Comparison of ENCODE assay signal across 24 cellular contexts in genomic region chr1:24620678-24621077, GRCh38.
"Had no signal": no experiment of that assay in that cellular context is flagged by ENCODE, and none has a peak within 500 bp of the region (broad histone marks: within the 10 kb centered on the region; RNA-seq: fewer than 3 reads in every experiment).

No MANE protein-coding gene starts in this region.

- H3K4me1 Mint-ChIP-seq: IgD-negative memory B cell had no signal

- H3K4me3 Mint-ChIP-seq: IgD-negative memory B cell had no signal

- H3K9me3 Mint-ChIP-seq: IgD-negative memory B cell had no signal

- H3K4me3 ChIP-seq: MG63, SJSA1, SK-N-MC had no signal

- H3K36me3 ChIP-seq: MG63, SJSA1 had no signal

- H3K36me3 Mint-ChIP-seq: IgD-negative memory B cell had no signal

- H3K9me3 ChIP-seq: MG63, SJSA1 had no signal

- H3K27ac Mint-ChIP-seq: IgD-negative memory B cell had no signal

- H3K27ac ChIP-seq: HL-60, SJSA1, SK-N-MC had no signal

- H3K27me3 ChIP-seq: SJSA1 had no signal

- DNase-seq: KBM-7, MG63, MV-4-11, NCI-H1048, NCI-H1105 treated with DMSO at 0.1 percent for 48 hours, NCI-H1417 treated with DMSO at 0.1 percent for 48 hours, NCI-H146, NCI-H1694 treated with DMSO at 0.1 percent for 48 hours, NCI-H1930, NCI-H2081, NCI-H2107, NCI-H226, NCI-H446, NCI-H510A, NCI-H524 treated with DMSO at 0.1 percent for 48 hours, NCI-H69, NCI-H774, Right ventricle myocardium superior, RPMI8226, SIG-M5 had no signal
